ENCODE assay signal across 8 cellular contexts in genomic region chr10:61545170-61545569, GRCh38.
"Had no signal": no experiment of that assay in that cellular context is flagged by ENCODE, and none has a peak within 500 bp of the region (broad histone marks: within the 10 kb centered on the region; RNA-seq: fewer than 3 reads in every experiment).

No MANE protein-coding gene starts in this region.

- H3K4me3 ChIP-seq: GM12878 had no signal

- DNase-seq: GDM1, GF-D8 had no signal

- ATAC-seq: GM12878 had no signal

- FAIRE-seq: G401.6, GM12878, GM12891, GM12892, GM18507, GM19239 had no signal
